16 cellular contexts compared by ENCODE assay signal in the genomic region with DNA sequence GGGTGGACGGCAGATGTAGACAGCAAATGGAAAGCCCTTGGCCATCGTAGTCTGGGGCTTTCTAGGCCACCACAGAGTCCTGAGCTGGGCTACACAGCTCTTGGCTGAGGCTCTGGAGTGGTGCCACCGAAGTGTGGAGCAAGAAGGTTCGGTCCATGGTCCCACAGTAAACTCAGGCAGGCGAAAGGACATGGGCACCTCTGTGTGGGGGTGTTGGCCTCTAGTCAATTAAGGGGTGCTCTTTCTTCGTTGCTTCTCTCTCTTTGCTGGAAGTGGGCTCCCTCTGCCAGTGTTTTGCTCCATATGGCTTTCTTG. TPM values are rescaled to one million over a fixed set of nuclear protein-coding genes. Genes with fewer than 3 reads are reported as not detected.
A peak's percentile ranks its signal among the peaks of the same experiment; 100 is the strongest.
DNase-seq lines count a peak whose midpoint lies in the region; ATAC-seq and TF ChIP-seq lines count a peak whose summit lies in the region.
"Had no signal": no experiment of that assay in that cellular context is flagged by ENCODE, and none has a peak within 500 bp of the region (broad histone marks: within the 10 kb centered on the region; RNA-seq: fewer than 3 reads in every experiment).

No MANE protein-coding gene starts in this region.

- H3K27ac ChIP-seq in ACC112 (ENCODE audit: low read depth, low read length) (peak overlapping the region; percentile 87), liver (ENCODE audit: low read depth in 1 of 2, low read length in 2 of 2) (peak overlapping the region; percentile 92 to 100), gastrocnemius medialis (peak overlapping the region; percentile 24 to 74 (median 72))
- H3K27ac ChIP-seq: WERI-Rb-1 had no signal

- intact Hi-C loops in activated T-helper 1 cell treated with anti-CD3 and anti-CD28 coated beads, Interleukin-12 subunit alpha, Interleukin-12 subunit beta, Interleukin-2, Interleukin-4 antibody, amounts not matched to agents 30 ng/mL and 10 ng/mL and 1 ng/mL, durations not matched to agents 14 hours and 24 hours and 36 hours (cut with micrococcal nuclease), result no loop called here
- intact Hi-C loops in gastrocnemius medialis (cut with DNase I; ENCODE audit: low total_unique reads), result no loop called here
- intact Hi-C loops in activated naive CD4-positive, alpha-beta T cell treated with anti-CD3 and anti-CD28 coated beads for 36 hours (cut with micrococcal nuclease), result no loop called here

- H3K4me3 ChIP-seq in ACC112 (ENCODE audit: low read depth, low read length), result no peak overlapping the region
- no peak overlapping the region for H3K4me3 ChIP-seq in liver (ENCODE audit: low read depth in 1 of 3, low read length in 3 of 3)
- no peak overlapping the region for H3K4me3 ChIP-seq in gastrocnemius medialis
- H3K4me3 ChIP-seq: thyroid gland had no signal

- H3K4me3 Mint-ChIP-seq in activated T-helper 1 cell treated with anti-CD3 and anti-CD28 coated beads, Interleukin-12 subunit alpha, Interleukin-12 subunit beta, Interleukin-2, Interleukin-4 antibody, amounts not matched to agents 30 ng/mL and 10 ng/mL and 1 ng/mL, durations not matched to agents 14 hours and 24 hours and 36 hours, result no peak overlapping the region
- no peak overlapping the region for H3K4me3 Mint-ChIP-seq in activated naive CD4-positive, alpha-beta T cell treated with anti-CD3 and anti-CD28 coated beads for 36 hours
- H3K4me3 Mint-ChIP-seq in activated CD8-positive, alpha-beta T cell treated with anti-CD3 and anti-CD28 coated beads, Interleukin-2, amount 10 ng/mL, durations not matched to agents 7 days and 5 days, result no peak overlapping the region
- H3K4me3 Mint-ChIP-seq: activated CD8-positive, alpha-beta memory T cell treated with anti-CD3 and anti-CD28 coated beads, Interleukin-2, amount 10 ng/mL, durations not matched to agents 7 days and 5 days had no signal

- H3K79me2 ChIP-seq in ACC112 (ENCODE audit: control insufficient read depth, insufficient read depth, low read length, unreplicated experiment), result no peaks in the 10 kb centered on the region

- POLR2A ChIA-PET in HEK293T (lab: Yijun Ruan, JAX), result no interaction called here
- POLR2A ChIA-PET in activated CD8-positive, alpha-beta T cell treated with anti-CD3 and anti-CD28 coated beads, Interleukin-2, amount 10 ng/mL, durations not matched to agents 7 days and 5 days (lab: Charles Lee), result no interaction called here

- no peaks in the 10 kb centered on the region for H3K27me3 Mint-ChIP-seq in activated T-helper 1 cell treated with anti-CD3 and anti-CD28 coated beads, Interleukin-12 subunit alpha, Interleukin-12 subunit beta, Interleukin-2, Interleukin-4 antibody, amounts not matched to agents 30 ng/mL and 10 ng/mL and 1 ng/mL, durations not matched to agents 14 hours and 24 hours and 36 hours (ENCODE audit: insufficient read depth)
- H3K27me3 Mint-ChIP-seq in activated naive CD4-positive, alpha-beta T cell treated with anti-CD3 and anti-CD28 coated beads for 36 hours (ENCODE audit: low read depth), result no peaks in the 10 kb centered on the region
- H3K27me3 Mint-ChIP-seq in activated CD8-positive, alpha-beta T cell treated with anti-CD3 and anti-CD28 coated beads, Interleukin-2, amount 10 ng/mL, durations not matched to agents 7 days and 5 days (ENCODE audit: low read depth), result no peaks in the 10 kb centered on the region
- H3K27me3 Mint-ChIP-seq: activated CD8-positive, alpha-beta memory T cell treated with anti-CD3 and anti-CD28 coated beads, Interleukin-2, amount 10 ng/mL, durations not matched to agents 7 days and 5 days had no signal

- TF ChIP-seq RAD21 in liver (IDR thresholded peaks at IDR 0.05), result no peak

- in situ Hi-C loops in gastrocnemius medialis (cut with MboI; ENCODE audit: low sequenced_read_pairs in 4 of 4), result no loop called here

- no peak overlapping the region for H3K9ac ChIP-seq in liver (ENCODE audit: low read depth in 1 of 2, low read length in 2 of 2)

- no peak for DNase-seq in activated T-helper 1 cell treated with anti-CD3 and anti-CD28 coated beads, Interleukin-12 subunit alpha, Interleukin-12 subunit beta, Interleukin-2, Interleukin-4 antibody, amounts not matched to agents 30 ng/mL and 10 ng/mL and 1 ng/mL, durations not matched to agents 14 hours and 24 hours and 36 hours (ENCODE audit: low spot score)
- DNase-seq in gastrocnemius medialis (no peak), HEK293T (ENCODE audit: extremely low spot score) (no peak)
- no peak for DNase-seq in stimulated activated CD4-positive, alpha-beta T cell treated with anti-CD3 and anti-CD28 coated beads, Interleukin-4, amount 100 ng/mL, for 24 hours
- DNase-seq in activated naive CD4-positive, alpha-beta T cell treated with anti-CD3 and anti-CD28 coated beads for 36 hours, result no peak
- no peak for DNase-seq in activated CD8-positive, alpha-beta T cell treated with anti-CD3 and anti-CD28 coated beads, Interleukin-2, amount 10 ng/mL, durations not matched to agents 7 days and 5 days
- DNase-seq: activated CD8-positive, alpha-beta memory T cell treated with anti-CD3 and anti-CD28 coated beads, Interleukin-2, amount 10 ng/mL, durations not matched to agents 7 days and 5 days; activated naive CD4-positive, alpha-beta T cell treated with Interleukin-2 at 50 U/mL for 16 hours; DMS153; effector memory CD4-positive, alpha-beta T cell; stimulated activated CD4-positive, alpha-beta T cell treated with anti-CD3 and anti-CD28 coated beads, Interleukin-1b, Interleukin-23, amount 100 ng/mL, for 48 hours; SW 1271; thyroid gland; WERI-Rb-1 had no signal

- H3K27ac Mint-ChIP-seq in activated T-helper 1 cell treated with anti-CD3 and anti-CD28 coated beads, Interleukin-12 subunit alpha, Interleukin-12 subunit beta, Interleukin-2, Interleukin-4 antibody, amounts not matched to agents 30 ng/mL and 10 ng/mL and 1 ng/mL, durations not matched to agents 14 hours and 24 hours and 36 hours, result peak overlapping the region; percentile 44
- no peak overlapping the region for H3K27ac Mint-ChIP-seq in activated naive CD4-positive, alpha-beta T cell treated with anti-CD3 and anti-CD28 coated beads for 36 hours
- H3K27ac Mint-ChIP-seq in activated CD8-positive, alpha-beta T cell treated with anti-CD3 and anti-CD28 coated beads, Interleukin-2, amount 10 ng/mL, durations not matched to agents 7 days and 5 days, result no peak overlapping the region
- H3K27ac Mint-ChIP-seq: activated CD8-positive, alpha-beta memory T cell treated with anti-CD3 and anti-CD28 coated beads, Interleukin-2, amount 10 ng/mL, durations not matched to agents 7 days and 5 days had no signal

- ATAC-seq in gastrocnemius medialis, result no peak
- ATAC-seq in activated CD8-positive, alpha-beta T cell treated with anti-CD3 and anti-CD28 coated beads, Interleukin-2, amount 10 ng/mL, durations not matched to agents 7 days and 5 days, result no peak
- ATAC-seq: activated CD8-positive, alpha-beta memory T cell treated with anti-CD3 and anti-CD28 coated beads, Interleukin-2, amount 10 ng/mL, durations not matched to agents 7 days and 5 days had no signal

- H3K27me3 ChIP-seq in ACC112 (ENCODE audit: insufficient read depth, low read length), result no peaks in the 10 kb centered on the region
- no peaks in the 10 kb centered on the region for H3K27me3 ChIP-seq in liver (ENCODE audit: control insufficient read depth in 4 of 4, insufficient read depth in 4 of 4, low read length in 3 of 4)
- no peaks in the 10 kb centered on the region for H3K27me3 ChIP-seq in gastrocnemius medialis
- H3K27me3 ChIP-seq: thyroid gland had no signal

- CTCF ChIA-PET in HEK293T (lab: Yijun Ruan, JAX), result interaction anchor here (0.8 to 2.0 kb wide), 2 partner anchors 8 to 13 kb away, joined by 3 to 8 read pairs; no protein-coding TSS in a partner anchor
- CTCF ChIA-PET in activated naive CD4-positive, alpha-beta T cell treated with anti-CD3 and anti-CD28 coated beads for 36 hours (lab: Charles Lee), result interaction anchor here (2.0 to 2.4 kb wide), 2 partner anchors 14 to 33 kb away, joined by 8 to 9 read pairs; no protein-coding TSS in a partner anchor
- CTCF ChIA-PET in activated CD8-positive, alpha-beta T cell treated with anti-CD3 and anti-CD28 coated beads, Interleukin-2, amount 10 ng/mL, durations not matched to agents 7 days and 5 days (lab: Charles Lee), result interaction anchor here (1.0 to 1.7 kb wide), 3 partner anchors 13 to 33 kb away, joined by 3 to 7 read pairs (median 5); no protein-coding TSS in a partner anchor

- H2AFZ ChIP-seq in ACC112 (ENCODE audit: low read length, unreplicated experiment), result no peak overlapping the region

- no peaks in the 10 kb centered on the region for H3K9me3 ChIP-seq in liver (ENCODE audit: control insufficient read depth in 4 of 4, low read length in 3 of 4)
- H3K9me3 ChIP-seq in gastrocnemius medialis, result no peaks in the 10 kb centered on the region
- H3K9me3 ChIP-seq: thyroid gland had no signal

- H3K9me3 Mint-ChIP-seq in activated T-helper 1 cell treated with anti-CD3 and anti-CD28 coated beads, Interleukin-12 subunit alpha, Interleukin-12 subunit beta, Interleukin-2, Interleukin-4 antibody, amounts not matched to agents 30 ng/mL and 10 ng/mL and 1 ng/mL, durations not matched to agents 14 hours and 24 hours and 36 hours, result no peaks in the 10 kb centered on the region
- peaks cover 2% of the 10 kb centered on the region for H3K9me3 Mint-ChIP-seq in activated naive CD4-positive, alpha-beta T cell treated with anti-CD3 and anti-CD28 coated beads for 36 hours
- H3K9me3 Mint-ChIP-seq in activated CD8-positive, alpha-beta T cell treated with anti-CD3 and anti-CD28 coated beads, Interleukin-2, amount 10 ng/mL, durations not matched to agents 7 days and 5 days (ENCODE audit: insufficient read depth), result no peaks in the 10 kb centered on the region

- H3K4me1 ChIP-seq in ACC112 (ENCODE audit: control insufficient read depth, insufficient read depth, low read length, unreplicated experiment) (peaks cover 37% of the 10 kb centered on the region), liver (ENCODE audit: control insufficient read depth in 4 of 4, insufficient read depth in 4 of 4, low read length in 3 of 4) (peaks cover 13 to 24% (median 24%) of the 10 kb centered on the region in 4 donors), gastrocnemius medialis (peaks cover 9 to 13% of the 10 kb centered on the region in 2 donors)

- TF ChIP-seq CTCF in liver (IDR thresholded peaks at IDR 0.05; ENCODE audit: low read depth, low read length, missing input control) (no peak), gastrocnemius medialis (IDR thresholded peaks at IDR 0.05 in 4 of 5, conservative IDR thresholded peaks at IDR 0.05 in 1 of 5) (no peak)

- TF ChIP-seq POLR2A in gastrocnemius medialis (IDR thresholded peaks at IDR 0.05), result no peak

- no peaks in the 10 kb centered on the region for H3K36me3 Mint-ChIP-seq in activated T-helper 1 cell treated with anti-CD3 and anti-CD28 coated beads, Interleukin-12 subunit alpha, Interleukin-12 subunit beta, Interleukin-2, Interleukin-4 antibody, amounts not matched to agents 30 ng/mL and 10 ng/mL and 1 ng/mL, durations not matched to agents 14 hours and 24 hours and 36 hours (ENCODE audit: low read depth)
- H3K36me3 Mint-ChIP-seq in activated naive CD4-positive, alpha-beta T cell treated with anti-CD3 and anti-CD28 coated beads for 36 hours (ENCODE audit: low read depth), result no peaks in the 10 kb centered on the region
- H3K36me3 Mint-ChIP-seq in activated CD8-positive, alpha-beta T cell treated with anti-CD3 and anti-CD28 coated beads, Interleukin-2, amount 10 ng/mL, durations not matched to agents 7 days and 5 days (ENCODE audit: low read depth), result no peaks in the 10 kb centered on the region

- peaks cover 18% of the 10 kb centered on the region for H3K4me1 Mint-ChIP-seq in activated T-helper 1 cell treated with anti-CD3 and anti-CD28 coated beads, Interleukin-12 subunit alpha, Interleukin-12 subunit beta, Interleukin-2, Interleukin-4 antibody, amounts not matched to agents 30 ng/mL and 10 ng/mL and 1 ng/mL, durations not matched to agents 14 hours and 24 hours and 36 hours (ENCODE audit: low read depth)
- H3K4me1 Mint-ChIP-seq in activated naive CD4-positive, alpha-beta T cell treated with anti-CD3 and anti-CD28 coated beads for 36 hours (ENCODE audit: low read depth), result peaks cover 18% of the 10 kb centered on the region
- H3K4me1 Mint-ChIP-seq in activated CD8-positive, alpha-beta T cell treated with anti-CD3 and anti-CD28 coated beads, Interleukin-2, amount 10 ng/mL, durations not matched to agents 7 days and 5 days (ENCODE audit: low read depth), result peaks cover 7% of the 10 kb centered on the region

- H3K36me3 ChIP-seq in ACC112 (ENCODE audit: insufficient read depth, low read length) (no peaks in the 10 kb centered on the region), liver (ENCODE audit: control insufficient read depth in 4 of 4, insufficient read depth in 3 of 4, low read depth in 1 of 4, low read length in 3 of 4) (no peaks in the 10 kb centered on the region), gastrocnemius medialis (no peaks in the 10 kb centered on the region)
- H3K36me3 ChIP-seq: thyroid gland, WERI-Rb-1 had no signal

- 69% methylated on average over 6 of the region's 6 CpGs for WGBS in liver

RNA-seq across cellular contexts. Expression of a gene that starts 34.7 kb away (rescaled TPM):
- total RNA-seq in activated T-helper 1 cell treated with anti-CD3 and anti-CD28 coated beads, Interleukin-12 subunit alpha, Interleukin-12 subunit beta, Interleukin-2, Interleukin-4 antibody, amounts not matched to agents 30 ng/mL and 10 ng/mL and 1 ng/mL, durations not matched to agents 14 hours and 24 hours and 36 hours, result 55.4 and 55.9 TPM in 2 replicates
- total RNA-seq in liver (10 to 100 TPM; 31.2 to 35.7 TPM), gastrocnemius medialis (100 to 1,000 TPM; 231 to 500 (median 388) TPM)
- polyA plus RNA-seq in liver, result 100 to 1,000 TPM in 1 of 2 donors, 10 to 100 TPM in 1; 46.2 to 130 TPM
- total RNA-seq in activated naive CD4-positive, alpha-beta T cell treated with anti-CD3 and anti-CD28 coated beads for 36 hours, result 10 to 100 TPM; 57.4 to 60.5 TPM
- total RNA-seq in activated CD8-positive, alpha-beta T cell treated with anti-CD3 and anti-CD28 coated beads, Interleukin-2, amount 10 ng/mL, durations not matched to agents 7 days and 5 days, result 10 to 100 TPM; 47.9 to 57.8 TPM
